ENCODE assay signal across 16 cellular contexts in the genomic region with DNA sequence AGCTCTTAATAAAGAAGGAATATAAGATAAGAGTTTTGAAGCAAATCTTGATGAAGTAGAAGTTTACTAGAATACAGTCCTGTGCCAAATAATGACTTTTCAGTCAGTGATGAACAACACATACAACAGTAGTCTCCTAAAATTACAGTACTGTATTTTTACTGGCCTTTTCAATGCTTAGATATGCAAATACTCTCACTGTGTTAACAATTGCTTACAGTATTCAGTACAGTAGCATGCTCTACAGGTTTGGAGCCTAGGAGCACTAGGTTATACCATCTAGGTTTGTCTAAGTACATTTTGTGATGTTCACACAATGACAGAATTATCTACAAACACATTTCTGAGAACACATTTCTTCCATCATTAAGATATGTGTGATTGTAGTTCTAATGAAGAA.
"Had no signal": no experiment of that assay in that cellular context is flagged by ENCODE, and none has a peak within 500 bp of the region (broad histone marks: within the 10 kb centered on the region; RNA-seq: fewer than 3 reads in every experiment).

No MANE protein-coding gene starts in this region.

- H3K9ac ChIP-seq: parathyroid adenoma had no signal

- H3K36me3 ChIP-seq: brain microvascular endothelial cell, gastrocnemius medialis, upper lobe of right lung had no signal

- ATAC-seq: activated CD4-positive, CD25-positive, alpha-beta regulatory T cell treated with anti-CD3 and anti-CD28 coated beads, Interleukin-2, amount 50 U/mL, for 24 hours; gastrocnemius medialis; stimulated activated naive CD8-positive, alpha-beta T cell treated with anti-CD3 and anti-CD28 coated beads, Interleukin-15, amount 100 ng/mL, for 72 hours; upper lobe of right lung had no signal

- H3K4me1 ChIP-seq: gastrocnemius medialis, parathyroid adenoma, testis, upper lobe of right lung had no signal

- H3K9me3 ChIP-seq: gastrocnemius medialis, testis, upper lobe of right lung had no signal

- H2AFZ ChIP-seq: parathyroid adenoma had no signal

- H3K27me3 ChIP-seq: brain microvascular endothelial cell, gastrocnemius medialis, testis, upper lobe of right lung had no signal

- H3K9me3 Mint-ChIP-seq: stimulated activated naive CD8-positive, alpha-beta T cell treated with anti-CD3 and anti-CD28 coated beads, Interleukin-15, amount 100 ng/mL, for 72 hours had no signal

- H3K4me1 Mint-ChIP-seq: stimulated activated naive CD8-positive, alpha-beta T cell treated with anti-CD3 and anti-CD28 coated beads, Interleukin-15, amount 100 ng/mL, for 72 hours had no signal

- H3K36me3 Mint-ChIP-seq: activated naive CD8-positive, alpha-beta T cell had no signal

- DNase-seq: activated CD4-positive, alpha-beta T cell treated with anti-CD3 and anti-CD28 coated beads, Interleukin-2, amount 50 U/mL, for 48 hours; activated gamma-delta T cell; activated T-cell treated with anti-CD3 and anti-CD28 coated beads, Interleukin-2, amount 50 U/mL, for 48 hours; amygdala; brain microvascular endothelial cell; effector memory CD4-positive, alpha-beta T cell; gastrocnemius medialis; retina; stimulated activated CD4-positive, alpha-beta T cell treated with anti-CD3 and anti-CD28 coated beads, Interleukin-4, amount 100 ng/mL, for 4 hours; stimulated activated naive CD8-positive, alpha-beta T cell treated with anti-CD3 and anti-CD28 coated beads, Interleukin-15, amount 100 ng/mL, for 72 hours; testis; upper lobe of right lung had no signal

- H3K27me3 Mint-ChIP-seq: activated naive CD8-positive, alpha-beta T cell; stimulated activated naive CD8-positive, alpha-beta T cell treated with anti-CD3 and anti-CD28 coated beads, Interleukin-15, amount 100 ng/mL, for 72 hours had no signal

- H3K4me3 Mint-ChIP-seq: activated naive CD8-positive, alpha-beta T cell; stimulated activated naive CD8-positive, alpha-beta T cell treated with anti-CD3 and anti-CD28 coated beads, Interleukin-15, amount 100 ng/mL, for 72 hours had no signal

- H3K4me3 ChIP-seq: gastrocnemius medialis, testis, upper lobe of right lung had no signal

- H3K27ac Mint-ChIP-seq: activated naive CD8-positive, alpha-beta T cell; stimulated activated naive CD8-positive, alpha-beta T cell treated with anti-CD3 and anti-CD28 coated beads, Interleukin-15, amount 100 ng/mL, for 72 hours had no signal

- H3K79me2 ChIP-seq: parathyroid adenoma had no signal

- H3K27ac ChIP-seq: brain microvascular endothelial cell, epithelial cell of prostate, gastrocnemius medialis, parathyroid adenoma, testis, upper lobe of right lung had no signal
